In genomic region chr5:172637740-172638139, GRCh38 we compare ENCODE assay signal across 1 cellular context.
TF ChIP-seq lines count a peak whose summit lies in the region.

No MANE protein-coding gene starts in this region.

TF ChIP-seq in H1, 55 proteins besides CTCF, POLR2A, EP300 and RAD21:
- no peak for TF ChIP-seq BRCA1 (IDR thresholded peaks at IDR 0.05; ENCODE audit: low read depth, low read length)
- TF ChIP-seq ZNF274 (IDR thresholded peaks at IDR 0.05; ENCODE audit: borderline replicate concordance, extremely low read depth, low read length), result no peak
